In the genomic region with DNA sequence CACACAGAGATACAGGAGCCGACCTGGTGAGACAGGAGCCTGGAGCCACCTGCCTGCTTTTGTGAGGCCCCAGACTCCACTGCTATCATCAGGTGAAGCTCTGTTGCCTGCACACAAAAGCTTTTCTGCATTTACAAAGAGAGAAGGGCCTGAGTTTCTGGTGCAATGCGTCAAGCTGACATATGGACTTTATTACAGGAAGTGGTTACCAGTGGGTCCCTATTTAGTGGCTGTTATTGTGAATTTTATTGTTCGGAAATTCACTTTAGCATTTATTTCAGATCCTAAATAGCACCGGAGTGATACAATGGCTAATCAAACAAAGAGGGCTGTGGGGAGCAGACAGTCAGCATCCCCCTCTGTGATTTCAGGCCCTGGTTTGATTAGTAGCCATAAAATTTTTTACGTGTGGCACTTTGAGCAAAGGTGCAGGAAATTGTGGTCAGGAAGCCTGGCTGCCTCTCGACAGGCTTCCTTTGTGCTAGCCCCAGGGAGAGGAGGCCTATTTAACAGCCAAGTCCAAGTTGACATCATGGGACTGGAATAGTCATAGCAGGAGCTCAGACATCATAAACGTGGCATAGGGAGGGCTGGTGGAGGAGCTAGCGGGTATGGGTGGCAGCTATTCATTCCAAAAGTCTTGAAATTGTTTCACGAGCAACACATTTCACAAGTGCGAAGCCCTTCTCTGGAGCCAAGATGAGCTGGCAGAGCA, we compare ENCODE assay signal across 9 cellular contexts. TPM values are rescaled to one million over a fixed set of nuclear protein-coding genes. Genes with fewer than 3 reads are reported as not detected.
DNase-seq lines count a peak whose midpoint lies in the region; ATAC-seq lines count a peak whose summit lies in the region.
"Had no signal": no experiment of that assay in that cellular context is flagged by ENCODE, and none has a peak within 500 bp of the region (broad histone marks: within the 10 kb centered on the region; RNA-seq: fewer than 3 reads in every experiment).

No MANE protein-coding gene starts in this region.

- no peaks in the 10 kb centered on the region for H3K27me3 ChIP-seq in right cardiac atrium (ENCODE audit: control insufficient read depth, insufficient read depth)

- H3K4me3 Mint-ChIP-seq in activated CD4-positive, alpha-beta memory T cell treated with anti-CD3 and anti-CD28 coated beads, Interleukin-2, amount 10 ng/mL, durations not matched to agents 7 days and 5 days = no peak overlapping the region
- H3K4me3 Mint-ChIP-seq: activated naive CD8-positive, alpha-beta T cell had no signal

- intact Hi-C loops in right cardiac atrium (cut with DNase I) = no loop called here

- H3K36me3 Mint-ChIP-seq in activated CD4-positive, alpha-beta memory T cell treated with anti-CD3 and anti-CD28 coated beads, Interleukin-2, amount 10 ng/mL, durations not matched to agents 7 days and 5 days (ENCODE audit: low read depth) = peaks cover 2% of the 10 kb centered on the region

- 50% methylated on average over 10 of the region's 10 CpGs for WGBS in right cardiac atrium

- ATAC-seq in GM18511 (IDR thresholded peaks at IDR 0.05; ENCODE audit: unreplicated experiment) (peak; percentile 78), HG02588 (IDR thresholded peaks at IDR 0.05; ENCODE audit: unreplicated experiment) (peak; percentile 76), right cardiac atrium (peak; percentile 78 to 80), GM19328 (IDR thresholded peaks at IDR 0.05; ENCODE audit: unreplicated experiment) (no peak)

- DNase-seq in NCI-H2029 treated with DMSO at 0.1 percent for 48 hours (lab: John Stamatoyannopoulos, UW) (peak; percentile 93), right cardiac atrium (peak in 1 of 3 donors; percentile 56), midbrain (lab: John Stamatoyannopoulos, UW) (no peak)
- peak; percentile 44 for DNase-seq in activated CD4-positive, alpha-beta memory T cell treated with anti-CD3 and anti-CD28 coated beads, Interleukin-2, amount 10 ng/mL, durations not matched to agents 7 days and 5 days
- DNase-seq in stimulated activated naive CD4-positive, alpha-beta T cell treated with Interleukin-2 at 50 U/mL for 16 hours (lab: John Stamatoyannopoulos, UW) = peak; percentile 43

- POLR2A ChIA-PET in activated CD4-positive, alpha-beta memory T cell treated with anti-CD3 and anti-CD28 coated beads, Interleukin-2, amount 10 ng/mL, durations not matched to agents 7 days and 5 days (lab: Charles Lee) = interaction anchor here (0.6 to 1.4 kb wide), 2 partner anchors 44 to 86 kb away, joined by 3 read pairs; no protein-coding TSS in a partner anchor

- H3K4me3 ChIP-seq in right cardiac atrium (ENCODE audit: low read length) = no peak overlapping the region

- H3K9me3 Mint-ChIP-seq in activated CD4-positive, alpha-beta memory T cell treated with anti-CD3 and anti-CD28 coated beads, Interleukin-2, amount 10 ng/mL, durations not matched to agents 7 days and 5 days = no peaks in the 10 kb centered on the region

- H3K4me1 ChIP-seq in right cardiac atrium (ENCODE audit: control insufficient read depth, insufficient read depth, low read length) = peaks cover 13% of the 10 kb centered on the region

- H3K27me3 Mint-ChIP-seq in activated CD4-positive, alpha-beta memory T cell treated with anti-CD3 and anti-CD28 coated beads, Interleukin-2, amount 10 ng/mL, durations not matched to agents 7 days and 5 days = no peaks in the 10 kb centered on the region
- H3K27me3 Mint-ChIP-seq: activated naive CD8-positive, alpha-beta T cell had no signal

- CTCF ChIA-PET in activated CD4-positive, alpha-beta memory T cell treated with anti-CD3 and anti-CD28 coated beads, Interleukin-2, amount 10 ng/mL, durations not matched to agents 7 days and 5 days (lab: Charles Lee) = interaction anchor here (0.5 kb wide), 1 partner anchor 168 kb away, joined by 3 read pairs; no protein-coding TSS in a partner anchor

- H3K27ac Mint-ChIP-seq in activated CD4-positive, alpha-beta memory T cell treated with anti-CD3 and anti-CD28 coated beads, Interleukin-2, amount 10 ng/mL, durations not matched to agents 7 days and 5 days = peak overlapping the region; percentile 32

- peak overlapping the region; percentile 86 for H3K27ac ChIP-seq in right cardiac atrium (ENCODE audit: low read length)

- H3K4me1 Mint-ChIP-seq in activated CD4-positive, alpha-beta memory T cell treated with anti-CD3 and anti-CD28 coated beads, Interleukin-2, amount 10 ng/mL, durations not matched to agents 7 days and 5 days = peaks cover 24% of the 10 kb centered on the region

- no peaks in the 10 kb centered on the region for H3K9me3 ChIP-seq in right cardiac atrium (ENCODE audit: control insufficient read depth, low read length)

RNA-seq across cellular contexts. Expression of a gene that starts 8.4 kb away (rescaled TPM):
- total RNA-seq in activated CD4-positive, alpha-beta memory T cell treated with anti-CD3 and anti-CD28 coated beads, Interleukin-2, amount 10 ng/mL, durations not matched to agents 7 days and 5 days = not detected
- total RNA-seq in right cardiac atrium = 10 to 100 TPM; 41.6 to 60.4 (median 51.2) TPM
- 44.1 TPM for polyA plus RNA-seq in right cardiac atrium

Comparison
In these comparisons a context has a peak if more than half of its experiments do, and no peak if none do; other contexts are left out.
1. RNA of a gene that starts 8.4 kb away (total RNA-seq): 41.6 to 60.4 TPM in right cardiac atrium; not detected in activated CD4-positive, alpha-beta memory T cell treated with anti-CD3 and anti-CD28 coated beads, Interleukin-2, amount 10 ng/mL, durations not matched to agents 7 days and 5 days; every median in the first group is over 10 times any median in the second.